Comparison of ENCODE assay signal across 24 cellular contexts in the genomic region with DNA sequence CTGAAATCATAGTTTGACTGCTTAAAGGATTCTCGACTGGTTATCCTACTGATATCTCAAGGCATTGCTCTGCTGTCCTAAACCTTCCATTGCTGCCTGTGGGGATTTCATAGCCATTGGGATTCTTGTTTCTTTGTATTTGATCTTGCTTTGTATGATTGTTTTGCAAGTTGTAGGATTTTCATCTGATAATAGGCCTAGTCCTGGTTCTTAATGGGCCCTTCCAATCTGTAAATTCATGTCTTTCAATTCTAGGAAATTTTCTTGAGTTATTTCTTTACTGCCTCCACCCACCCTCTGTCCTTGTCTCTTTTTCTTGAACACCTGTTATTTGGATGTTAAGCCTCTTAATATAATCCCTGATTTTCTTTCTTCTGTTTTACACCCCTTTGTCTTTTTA.
"Had no signal": no experiment of that assay in that cellular context is flagged by ENCODE, and none has a peak within 500 bp of the region (broad histone marks: within the 10 kb centered on the region; RNA-seq: fewer than 3 reads in every experiment).

No MANE protein-coding gene starts in this region.

- H3K27ac ChIP-seq: dorsolateral prefrontal cortex, hepatocyte, neutrophil, psoas muscle, right lobe of liver, spleen, stomach, thoracic aorta, transverse colon had no signal

- H3K36me3 Mint-ChIP-seq: naive thymus-derived CD8-positive, alpha-beta T cell had no signal

- H3K4me1 ChIP-seq: right lobe of liver had no signal

- H3K27me3 Mint-ChIP-seq: naive thymus-derived CD8-positive, alpha-beta T cell had no signal

- DNase-seq: cortex of kidney; dorsolateral prefrontal cortex; effector CD8-positive, alpha-beta T cell; foreskin melanocyte; head of caudate nucleus; kidney; left colon; left ventricle myocardium superior; mesendoderm; naive thymus-derived CD8-positive, alpha-beta T cell; psoas muscle; retina; right lobe of liver; spleen; stimulated activated CD4-positive, alpha-beta T cell treated with anti-CD3 and anti-CD28 coated beads, Interleukin-15, amount 100 ng/mL, for 24 hours; stimulated activated CD4-positive, alpha-beta T cell treated with anti-CD3 and anti-CD28 coated beads, Interleukin-1b, Interleukin-23, amount 100 ng/mL, for 48 hours; stimulated activated CD4-positive, alpha-beta T cell treated with anti-CD3 and anti-CD28 coated beads, Interleukin-4, amount 100 ng/mL, for 4 hours; stomach; substantia nigra; transverse colon had no signal

- H3K27me3 ChIP-seq: dorsolateral prefrontal cortex, hepatocyte, neutrophil, right lobe of liver, spleen, stomach, transverse colon had no signal

- ATAC-seq: left colon; left ventricle myocardium superior; naive thymus-derived CD8-positive, alpha-beta T cell; psoas muscle had no signal

- H3K36me3 ChIP-seq: neutrophil, right lobe of liver, stomach, thoracic aorta, transverse colon had no signal

- H3K9me3 Mint-ChIP-seq: naive thymus-derived CD8-positive, alpha-beta T cell had no signal

- H3K9me3 ChIP-seq: neutrophil, psoas muscle, right lobe of liver, spleen, stomach, thoracic aorta, transverse colon had no signal

- H3K4me3 ChIP-seq: dorsolateral prefrontal cortex, hepatocyte, lung, psoas muscle, right lobe of liver, spleen, stomach, thoracic aorta, transverse colon had no signal
